ENCODE assay signal across 8 cellular contexts in the genomic region with DNA sequence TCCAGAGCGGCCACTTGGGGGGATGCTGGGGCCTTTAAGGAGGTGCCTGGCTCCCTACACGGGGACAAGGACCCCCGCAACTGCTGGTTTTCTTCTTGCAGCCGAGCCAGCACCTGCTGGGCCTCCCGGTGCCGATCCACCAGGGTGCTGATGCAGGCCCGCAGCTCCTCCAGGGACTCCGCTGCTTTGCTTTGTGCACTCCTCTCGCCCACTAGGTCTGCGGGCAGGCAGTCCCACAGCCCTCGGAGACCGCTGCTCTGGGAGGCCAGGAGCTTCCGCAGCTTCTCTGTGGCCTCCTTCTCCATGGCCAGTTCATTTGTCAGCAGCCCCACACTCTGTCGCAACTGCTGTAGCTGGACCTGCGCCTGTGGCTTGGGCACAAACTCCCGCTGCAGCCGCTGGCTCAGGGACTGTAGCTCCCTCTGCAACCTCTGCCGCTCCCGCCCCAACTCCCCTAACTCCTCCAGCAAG. TPM values are rescaled to one million over a fixed set of nuclear protein-coding genes. Genes with fewer than 3 reads are reported as not detected.
DNase-seq lines count a peak whose midpoint lies in the region; TF ChIP-seq lines count a peak whose summit lies in the region.

No MANE protein-coding gene starts in this region.

- no peak for TF ChIP-seq CTCF in NB4 (IDR thresholded peaks at IDR 0.05; ENCODE audit: low read depth, low read length)
- TF ChIP-seq CTCF in chondrocyte (IDR thresholded peaks at IDR 0.05) = no peak
- no peak for TF ChIP-seq CTCF in liver (IDR thresholded peaks at IDR 0.05; ENCODE audit: low read depth, low read length, missing input control)

- no peaks in the 10 kb centered on the region for H3K9me3 Mint-ChIP-seq in chondrocyte (ENCODE audit: low read depth)

- peak overlapping the region; percentile 29 to 58 for H3K27ac ChIP-seq in liver (ENCODE audit: low read depth in 1 of 2, low read length in 2 of 2)

- H3K4me3 ChIP-seq in NB4 (ENCODE audit: low read depth, low read length) = peak overlapping the region; percentile 68
- peak overlapping the region; percentile 57 to 77 (median 65) for H3K4me3 ChIP-seq in liver (ENCODE audit: low read depth in 1 of 3, low read length in 3 of 3)

- peaks cover 7% of the 10 kb centered on the region for H3K4me1 Mint-ChIP-seq in chondrocyte (ENCODE audit: low read depth)

- WGBS in liver = 30% methylated on average over 19 of the region's 19 CpGs

- peaks cover 0 to 16% (median 10%) of the 10 kb centered on the region in 4 donors for H3K4me1 ChIP-seq in liver (ENCODE audit: control insufficient read depth in 4 of 4, insufficient read depth in 4 of 4, low read length in 3 of 4)

- peak overlapping the region; percentile 41 for H3K27ac Mint-ChIP-seq in chondrocyte (ENCODE audit: unreplicated experiment)

- peak overlapping the region in 1 of 2 donors; percentile 67 for H3K9ac ChIP-seq in liver (ENCODE audit: low read depth in 1 of 2, low read length in 2 of 2)

- TF ChIP-seq POLR2A in NB4 (IDR thresholded peaks at IDR 0.05; ENCODE audit: extremely low read depth, insufficient read length) = peak; percentile 27

- H3K4me3 Mint-ChIP-seq in chondrocyte (ENCODE audit: unreplicated experiment) = no peak overlapping the region

- peak; percentile 91 for DNase-seq in NB4 (ENCODE audit: low read depth)
- no peak for DNase-seq in chondrocyte (ENCODE audit: low spot score)
- peak; percentile 22 for DNase-seq in stromal cell of bone marrow (ENCODE audit: low read depth)
- no peak for DNase-seq in NCI-H510A treated with DMSO at 0.1 percent for 48 hours (lab: John Stamatoyannopoulos, UW)
- no peak for DNase-seq in NCI-H345 (lab: John Stamatoyannopoulos, UW)
- DNase-seq in ACHN = no peak
- no peak for DNase-seq in SIG-M5 (lab: John Stamatoyannopoulos, UW)

- in situ Hi-C loops in ACHN (cut with HindIII; ENCODE audit: low pct_ligation_motif_present, low pct_unique_long_range_greater_than_20kb, low sequenced_read_pairs) = no loop called here

- H3K27me3 Mint-ChIP-seq in chondrocyte (ENCODE audit: low read depth) = peaks cover 7% of the 10 kb centered on the region

- no peak for TF ChIP-seq RAD21 in liver (IDR thresholded peaks at IDR 0.05)

- H3K36me3 Mint-ChIP-seq in chondrocyte (ENCODE audit: low read depth) = no peaks in the 10 kb centered on the region

- no peaks in the 10 kb centered on the region for H3K9me3 ChIP-seq in liver (ENCODE audit: control insufficient read depth in 4 of 4, low read length in 3 of 4)

- no peaks in the 10 kb centered on the region for H3K36me3 ChIP-seq in liver (ENCODE audit: control insufficient read depth in 4 of 4, insufficient read depth in 3 of 4, low read depth in 1 of 4, low read length in 3 of 4)

- H3K27me3 ChIP-seq in liver (ENCODE audit: control insufficient read depth in 4 of 4, insufficient read depth in 4 of 4, low read length in 3 of 4) = peaks cover 0 to 5% (median 0%) of the 10 kb centered on the region in 4 donors

TF ChIP-seq in liver, 16 proteins besides CTCF, POLR2A, EP300 and RAD21:
- TF ChIP-seq YY1 (IDR thresholded peaks at IDR 0.05) (no peak), HNF4G (IDR thresholded peaks at IDR 0.05) (no peak), GABPA (IDR thresholded peaks at IDR 0.05 in 1 of 2, conservative IDR thresholded peaks at IDR 0.05 in 1 of 2) (no peak), HNF4A (conservative IDR thresholded peaks at IDR 0.05) (no peak), JUND (IDR thresholded peaks at IDR 0.05) (no peak), TAF1 (conservative IDR thresholded peaks at IDR 0.05) (no peak)
- TF ChIP-seq, protein P1, sequence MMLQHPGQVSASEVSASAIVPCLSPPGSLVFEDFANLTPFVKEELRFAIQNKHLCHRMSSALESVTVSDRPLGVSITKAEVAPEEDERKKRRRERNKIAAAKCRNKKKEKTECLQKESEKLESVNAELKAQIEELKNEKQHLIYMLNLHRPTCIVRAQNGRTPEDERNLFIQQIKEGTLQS (IDR thresholded peaks at IDR 0.05) = no peak
- TF ChIP-seq, protein P2, sequence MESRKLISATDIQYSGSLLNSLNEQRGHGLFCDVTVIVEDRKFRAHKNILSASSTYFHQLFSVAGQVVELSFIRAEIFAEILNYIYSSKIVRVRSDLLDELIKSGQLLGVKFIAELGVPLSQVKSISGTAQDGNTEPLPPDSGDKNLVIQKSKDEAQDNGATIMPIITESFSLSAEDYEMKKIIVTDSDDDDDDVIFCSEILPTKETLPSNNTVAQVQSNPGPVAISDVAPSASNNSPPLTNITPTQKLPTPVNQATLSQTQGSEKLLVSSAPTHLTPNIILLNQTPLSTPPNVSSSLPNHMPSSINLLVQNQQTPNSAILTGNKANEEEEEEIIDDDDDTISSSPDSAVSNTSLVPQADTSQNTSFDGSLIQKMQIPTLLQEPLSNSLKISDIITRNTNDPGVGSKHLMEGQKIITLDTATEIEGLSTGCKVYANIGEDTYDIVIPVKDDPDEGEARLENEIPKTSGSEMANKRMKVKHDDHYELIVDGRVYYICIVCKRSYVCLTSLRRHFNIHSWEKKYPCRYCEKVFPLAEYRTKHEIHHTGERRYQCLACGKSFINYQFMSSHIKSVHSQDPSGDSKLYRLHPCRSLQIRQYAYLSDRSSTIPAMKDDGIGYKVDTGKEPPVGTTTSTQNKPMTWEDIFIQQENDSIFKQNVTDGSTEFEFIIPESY (IDR thresholded peaks at IDR 0.05) = no peak

RNA-seq across cellular contexts. Expression of a gene that starts 13.2 kb away (rescaled TPM):
- not detected in 3 replicates for total RNA-seq in chondrocyte
- total RNA-seq in liver = 1 to 10 TPM in 1 of 2 donors, under 1 TPM in 1; 0.05 to 1.2 TPM
- polyA plus RNA-seq in liver = 1 to 10 TPM; 1.6 to 1.9 TPM

RNA-seq across cellular contexts. Expression of a gene that starts 13.6 kb away (rescaled TPM):
- total RNA-seq in chondrocyte (57.1 to 58.5 TPM (median 57.1 TPM) in 3 replicates), liver (1 to 10 TPM; 1.7 to 3.4 TPM)
- polyA plus RNA-seq in liver = 1 to 10 TPM; 4.5 to 6.3 TPM

RNA-seq across cellular contexts. Expression of a gene that starts 27.0 kb away (rescaled TPM):
- 3.8 to 7.3 TPM (median 6.5 TPM) in 3 replicates for total RNA-seq in chondrocyte
- total RNA-seq in liver = 1 to 10 TPM in 1 of 2 donors, under 1 TPM in 1; 0.59 to 2.1 TPM
- 1 to 10 TPM in 1 of 2 donors, under 1 TPM in 1; 0.78 to 1.3 TPM for polyA plus RNA-seq in liver

RNA-seq across cellular contexts. Expression of a gene that starts 37.4 kb away (rescaled TPM):
- 23.5 to 39.9 TPM (median 25.7 TPM) in 3 replicates for total RNA-seq in chondrocyte
- total RNA-seq in liver = 1 to 10 TPM in 1 of 2 donors, under 1 TPM in 1; 0.23 to 2.2 TPM
- polyA plus RNA-seq in liver = under 1 TPM; 0.20 to 0.61 TPM

RNA-seq across cellular contexts. Expression of a gene that starts 46.1 kb away (rescaled TPM):
- total RNA-seq in chondrocyte (28.3 to 29.9 TPM (median 28.5 TPM) in 3 replicates), liver (10 to 100 TPM; 13.4 to 18.2 TPM)
- polyA plus RNA-seq in liver = 10 to 100 TPM; 14.0 to 21.0 TPM

Comparison
In these comparisons a context has a peak if more than half of its experiments do, and no peak if none do; other contexts are left out.
1. DNase-seq: peak in NB4 (single experiment) and stromal cell of bone marrow (single experiment); none in chondrocyte (single experiment), NCI-H510A treated with DMSO at 0.1 percent for 48 hours (single experiment), NCI-H345 (single experiment), ACHN (single experiment) and SIG-M5 (single experiment).
2. RNA of a gene that starts 13.6 kb away (total RNA-seq): 57.1 to 58.5 TPM in chondrocyte; 1.7 to 3.4 TPM in liver; every median in the first group is over 10 times any median in the second.